Comparison of ENCODE assay signal across 17 cellular contexts in the genomic region with DNA sequence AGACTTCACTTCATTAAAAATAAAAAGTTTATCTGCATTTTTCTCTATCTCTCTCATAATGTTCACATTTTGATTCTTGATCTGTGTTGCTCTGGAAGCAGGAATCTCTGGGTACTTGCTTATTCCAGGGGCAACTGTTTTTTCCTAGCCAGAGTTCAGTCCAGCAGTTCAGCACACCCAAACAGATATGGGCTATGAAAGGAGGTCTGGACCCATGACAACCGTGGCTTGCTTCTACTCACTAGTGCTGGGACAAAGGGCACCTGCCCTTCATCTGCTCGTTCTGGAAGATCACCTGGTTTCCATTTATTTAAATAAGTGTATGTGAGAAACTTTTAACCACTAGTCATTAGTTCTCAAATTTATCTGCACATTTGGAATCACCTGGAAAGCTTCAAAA. TPM values are rescaled to one million over a fixed set of nuclear protein-coding genes. Genes with fewer than 3 reads are reported as not detected.
DNase-seq lines count a peak whose midpoint lies in the region; ATAC-seq, FAIRE-seq and TF ChIP-seq lines count a peak whose summit lies in the region.
"Had no signal": no experiment of that assay in that cellular context is flagged by ENCODE, and none has a peak within 500 bp of the region (broad histone marks: within the 10 kb centered on the region; RNA-seq: fewer than 3 reads in every experiment).

No MANE protein-coding gene starts in this region.

- H3K27me3 ChIP-seq in SK-N-SH (ENCODE audit: insufficient read depth) (no peaks in the 10 kb centered on the region), HepG2 (ENCODE audit: control insufficient read depth in 1 of 2, insufficient read depth in 2 of 2, low read length in 2 of 2) (no peaks in the 10 kb centered on the region), small intestine (ENCODE audit: control insufficient read depth in 2 of 2, insufficient read depth in 2 of 2, low read length in 2 of 2) (no peaks in the 10 kb centered on the region), colonic mucosa (no peaks in the 10 kb centered on the region)

- WGBS in SK-N-SH (ENCODE audit: low lambda C conversion rate), result 92% methylated on average over 2 of the region's 2 CpGs
- WGBS in HepG2 (ENCODE audit: low lambda C conversion rate), result 56% methylated on average over 2 of the region's 2 CpGs
- WGBS in small intestine, 3 donors, result 26 to 66% (median 26%) methylated on average over 2 of the region's 2 CpGs

- TF ChIP-seq RAD21 in SK-N-SH (IDR thresholded peaks at IDR 0.05; ENCODE audit: low read length) (no peak), HepG2 (CRISPR knock-in tag; IDR thresholded peaks at IDR 0.05) (no peak)

- TF ChIP-seq POLR2A in HepG2 (IDR thresholded peaks at IDR 0.05; ENCODE audit: insufficient read depth in 1 of 2, low read depth in 2 of 2, low read length in 2 of 2), result no peak

- peak; percentile 30; the same call in 1 of the 3 replicates for ATAC-seq in SK-N-SH treated with all-trans-retinoic acid at 6 μM for 48 hours
- ATAC-seq in T-helper 17 cell, result no peak
- peak; percentile 31; the same call in 1 of the 3 replicates for ATAC-seq in HepG2
- no peak for ATAC-seq in activated CD8-positive, alpha-beta memory T cell treated with anti-CD3 and anti-CD28 coated beads, Interleukin-2, amount 10 ng/mL, durations not matched to agents 7 days and 5 days

- H3K27ac ChIP-seq in SK-N-SH (ENCODE audit: low read depth in 2 of 2, low read length in 1 of 2) (no peak overlapping the region; a peak in 1 of 4 replicates), HepG2 (ENCODE audit: extremely low read length, insufficient read depth, low read length) (no peak overlapping the region), small intestine (ENCODE audit: low read depth in 1 of 2, low read length in 1 of 2) (no peak overlapping the region), colonic mucosa (no peak overlapping the region)
- H3K27ac ChIP-seq: 22Rv1 had no signal

- in situ Hi-C loops in HepG2 (cut with HindIII; ENCODE audit: extremely low pct_ligation_motif_present, low pct_unique_long_range_greater_than_20kb), result no loop called here

- TF ChIP-seq CTCF in SK-N-SH (IDR thresholded peaks at IDR 0.05) (no peak), HepG2 (CRISPR knock-in tag; IDR thresholded peaks at IDR 0.05) (no peak), colonic mucosa (IDR thresholded peaks at IDR 0.05) (no peak)

- CTCF ChIA-PET in SK-N-SH (lab: Yijun Ruan, JAX), result no interaction called here
- CTCF ChIA-PET in HepG2 (lab: Yijun Ruan, JAX; ENCODE audit: low intra/inter-chr PET ratio, low total read pairs), result no interaction called here
- CTCF ChIA-PET in activated naive CD4-positive, alpha-beta T cell treated with anti-CD3 and anti-CD28 coated beads, Interleukin-2, amount 10 ng/mL, durations not matched to agents 7 days and 5 days (lab: Charles Lee), result interaction anchor here (1.5 kb wide), 1 partner anchor 296 kb away, joined by 3 read pairs; no protein-coding TSS in a partner anchor
- CTCF ChIA-PET in activated CD8-positive, alpha-beta memory T cell treated with anti-CD3 and anti-CD28 coated beads, Interleukin-2, amount 10 ng/mL, durations not matched to agents 7 days and 5 days (lab: Charles Lee), result no interaction called here

- H3K36me3 ChIP-seq in SK-N-SH (replicated peaks in 1 of 2; ENCODE audit: control insufficient read depth in 1 of 2, insufficient read depth in 2 of 2, low read length in 1 of 2), result peaks cover 4 to 11% of the 10 kb centered on the region in 2 experiments
- H3K36me3 ChIP-seq in HepG2 (replicated peaks in 1 of 2; ENCODE audit: control insufficient read depth in 1 of 2, insufficient read depth in 2 of 2, low read length in 2 of 2), result peaks cover 0 to 1% of the 10 kb centered on the region in 2 experiments; a peak in 2 of 5 replicates
- H3K36me3 ChIP-seq in small intestine (ENCODE audit: control insufficient read depth in 2 of 2, insufficient read depth in 2 of 2, low read length in 2 of 2), result no peaks in the 10 kb centered on the region
- H3K36me3 ChIP-seq in colonic mucosa, result no peaks in the 10 kb centered on the region

- H3K9ac ChIP-seq in SK-N-SH, result no peak overlapping the region
- no peak overlapping the region for H3K9ac ChIP-seq in HepG2 (ENCODE audit: insufficient read depth, low read depth, low read length)
- H3K9ac ChIP-seq in colonic mucosa (ENCODE audit: low read depth in 2 of 2, low read length in 2 of 2), result no peak overlapping the region

- H2AFZ ChIP-seq in SK-N-SH (ENCODE audit: low read depth) (no peak overlapping the region), HepG2 (ENCODE audit: low read length) (no peak overlapping the region)

- H3K4me1 Mint-ChIP-seq in T-helper 17 cell, result peaks cover 12% of the 10 kb centered on the region
- H3K4me1 Mint-ChIP-seq in activated naive CD4-positive, alpha-beta T cell treated with anti-CD3 and anti-CD28 coated beads, Interleukin-2, amount 10 ng/mL, durations not matched to agents 7 days and 5 days, result no peaks in the 10 kb centered on the region
- peaks cover 2% of the 10 kb centered on the region for H3K4me1 Mint-ChIP-seq in activated CD8-positive, alpha-beta memory T cell treated with anti-CD3 and anti-CD28 coated beads, Interleukin-2, amount 10 ng/mL, durations not matched to agents 7 days and 5 days
- H3K4me1 Mint-ChIP-seq: CD14-positive monocyte had no signal

- no peaks in the 10 kb centered on the region for H3K36me3 Mint-ChIP-seq in T-helper 17 cell (ENCODE audit: low read depth)
- peaks cover 7% of the 10 kb centered on the region for H3K36me3 Mint-ChIP-seq in activated naive CD4-positive, alpha-beta T cell treated with anti-CD3 and anti-CD28 coated beads, Interleukin-2, amount 10 ng/mL, durations not matched to agents 7 days and 5 days
- peaks cover 24% of the 10 kb centered on the region for H3K36me3 Mint-ChIP-seq in activated CD8-positive, alpha-beta memory T cell treated with anti-CD3 and anti-CD28 coated beads, Interleukin-2, amount 10 ng/mL, durations not matched to agents 7 days and 5 days

- no peaks in the 10 kb centered on the region for H3K9me2 ChIP-seq in SK-N-SH

- H3F3A ChIP-seq in SK-N-SH (replicated peaks; ENCODE audit: insufficient read depth), result peaks cover 4% of the 10 kb centered on the region

- H4K20me1 ChIP-seq in SK-N-SH (ENCODE audit: insufficient read depth) (no peaks in the 10 kb centered on the region), HepG2 (ENCODE audit: insufficient read depth, low read length) (no peaks in the 10 kb centered on the region)

- H3K4me2 ChIP-seq in SK-N-SH (no peak overlapping the region), HepG2 (ENCODE audit: low read depth, low read length) (no peak overlapping the region)

- intact Hi-C loops in HepG2 (cut with micrococcal nuclease; ENCODE audit: unreplicated experiment), result no loop called here
- intact Hi-C loops in colonic mucosa (cut with DNase I), result no loop called here

- H3K4me1 ChIP-seq in SK-N-SH (ENCODE audit: control insufficient read depth in 1 of 2, insufficient read depth in 2 of 2, low read depth in 1 of 2, low read length in 1 of 2) (peaks cover 0 to 13% of the 10 kb centered on the region in 2 experiments; a peak in 3 of 4 replicates), HepG2 (ENCODE audit: insufficient read depth, low read length) (peaks cover 27% of the 10 kb centered on the region), small intestine (ENCODE audit: control insufficient read depth in 2 of 2, insufficient read depth in 1 of 2, low read depth in 1 of 2, low read length in 1 of 2) (peaks cover 3 to 9% of the 10 kb centered on the region in 2 donors), colonic mucosa (no peaks in the 10 kb centered on the region)

- H3K9me3 ChIP-seq in SK-N-SH, result no peaks in the 10 kb centered on the region
- no peaks in the 10 kb centered on the region for H3K9me3 ChIP-seq in T-helper 17 cell (ENCODE audit: control insufficient read depth, low read length, poor library complexity, severe bottlenecking)
- no peaks in the 10 kb centered on the region for H3K9me3 ChIP-seq in HepG2 (ENCODE audit: low read length)
- H3K9me3 ChIP-seq in small intestine (ENCODE audit: control insufficient read depth, low read depth), result no peaks in the 10 kb centered on the region
- no peaks in the 10 kb centered on the region for H3K9me3 ChIP-seq in colonic mucosa
- H3K9me3 ChIP-seq: Caco-2 had no signal

- H3K79me2 ChIP-seq in SK-N-SH (ENCODE audit: insufficient read depth) (peaks cover 4% of the 10 kb centered on the region; the same call in 1 of the 2 replicates), HepG2 (ENCODE audit: insufficient read depth, low read length) (no peaks in the 10 kb centered on the region)

- FAIRE-seq in HepG2 (lab: Jason Lieb, UNC) (no peak), small intestine (lab: Jason Lieb, UNC) (no peak)
- FAIRE-seq: GM12892 had no signal

- no peaks in the 10 kb centered on the region for H3K9me3 Mint-ChIP-seq in activated naive CD4-positive, alpha-beta T cell treated with anti-CD3 and anti-CD28 coated beads, Interleukin-2, amount 10 ng/mL, durations not matched to agents 7 days and 5 days
- H3K9me3 Mint-ChIP-seq in activated CD8-positive, alpha-beta memory T cell treated with anti-CD3 and anti-CD28 coated beads, Interleukin-2, amount 10 ng/mL, durations not matched to agents 7 days and 5 days (ENCODE audit: low read depth), result no peaks in the 10 kb centered on the region
- H3K9me3 Mint-ChIP-seq: CD14-positive monocyte; CD8-positive, alpha-beta memory T cell; H9 had no signal

- peak overlapping the region; percentile 31 for H3K4me3 Mint-ChIP-seq in T-helper 17 cell
- H3K4me3 Mint-ChIP-seq in activated naive CD4-positive, alpha-beta T cell treated with anti-CD3 and anti-CD28 coated beads, Interleukin-2, amount 10 ng/mL, durations not matched to agents 7 days and 5 days, result no peak overlapping the region
- no peak overlapping the region for H3K4me3 Mint-ChIP-seq in activated CD8-positive, alpha-beta memory T cell treated with anti-CD3 and anti-CD28 coated beads, Interleukin-2, amount 10 ng/mL, durations not matched to agents 7 days and 5 days
- H3K4me3 Mint-ChIP-seq: CD14-positive monocyte; CD8-positive, alpha-beta memory T cell; H9 had no signal

- H3K27me3 Mint-ChIP-seq in T-helper 17 cell, result no peaks in the 10 kb centered on the region
- no peaks in the 10 kb centered on the region for H3K27me3 Mint-ChIP-seq in activated naive CD4-positive, alpha-beta T cell treated with anti-CD3 and anti-CD28 coated beads, Interleukin-2, amount 10 ng/mL, durations not matched to agents 7 days and 5 days
- no peaks in the 10 kb centered on the region for H3K27me3 Mint-ChIP-seq in activated CD8-positive, alpha-beta memory T cell treated with anti-CD3 and anti-CD28 coated beads, Interleukin-2, amount 10 ng/mL, durations not matched to agents 7 days and 5 days
- H3K27me3 Mint-ChIP-seq: CD8-positive, alpha-beta memory T cell had no signal

- POLR2A ChIA-PET in SK-N-SH (lab: Yijun Ruan, JAX) (no interaction called here), HepG2 (lab: Yijun Ruan, JAX) (no interaction called here)

- no TSS peak for BruUV-seq in HepG2 (replicated peaks; lab: Mats Ljungman, UMichigan)

- no peak overlapping the region for H3K4me3 ChIP-seq in SK-N-SH (ENCODE audit: low read depth in 2 of 2, low read length in 1 of 2)
- no peak overlapping the region for H3K4me3 ChIP-seq in HepG2 (replicated peaks in 1 of 3; ENCODE audit: insufficient read depth in 1 of 3, low read depth in 2 of 3, low read length in 3 of 3)
- H3K4me3 ChIP-seq in small intestine (ENCODE audit: low read depth in 1 of 2, low read length in 2 of 2), result no peak overlapping the region
- H3K4me3 ChIP-seq in colonic mucosa, result no peak overlapping the region

- DNase-seq in SK-N-SH (no peak), T-helper 17 cell (no peak), HepG2 (ENCODE audit: low spot score) (no peak), small intestine (peak; percentile 58), colonic mucosa (no peak)
- no peak for DNase-seq in activated naive CD4-positive, alpha-beta T cell treated with anti-CD3 and anti-CD28 coated beads, Interleukin-2, amount 10 ng/mL, durations not matched to agents 7 days and 5 days
- DNase-seq in activated CD8-positive, alpha-beta memory T cell treated with anti-CD3 and anti-CD28 coated beads, Interleukin-2, amount 10 ng/mL, durations not matched to agents 7 days and 5 days, result no peak
- DNase-seq: Caco-2; CD8-positive, alpha-beta memory T cell; DND-41; GDM1; GOT3; H9 had no signal

- H3K27ac Mint-ChIP-seq in T-helper 17 cell, result peak overlapping the region; percentile 34
- H3K27ac Mint-ChIP-seq in activated naive CD4-positive, alpha-beta T cell treated with anti-CD3 and anti-CD28 coated beads, Interleukin-2, amount 10 ng/mL, durations not matched to agents 7 days and 5 days, result no peak overlapping the region
- H3K27ac Mint-ChIP-seq in activated CD8-positive, alpha-beta memory T cell treated with anti-CD3 and anti-CD28 coated beads, Interleukin-2, amount 10 ng/mL, durations not matched to agents 7 days and 5 days, result no peak overlapping the region

- TF ChIP-seq EP300 in SK-N-SH (IDR thresholded peaks at IDR 0.05; ENCODE audit: borderline replicate concordance in 1 of 2, low read depth in 1 of 2, low read length in 1 of 2), result no peak
- no peak for TF ChIP-seq EP300 in HepG2 (IDR thresholded peaks at IDR 0.05; ENCODE audit: low read depth in 2 of 2, low read length in 2 of 2)
- TF ChIP-seq EP300 in HepG2 (CRISPR knock-in tag; IDR thresholded peaks at IDR 0.05; ENCODE audit: borderline replicate concordance), result no peak

RNA-seq across cellular contexts. Expression of a gene that starts 36.0 kb away (rescaled TPM):
- 143 and 150 TPM in 2 replicates for polyA plus RNA-seq in SK-N-SH (2012; rRNA removed)
- 165 and 183 TPM in 2 replicates for polyA plus RNA-seq in SK-N-SH (2012; cell fraction: cytosol; rRNA removed)
- 92.1 and 115 TPM in 2 replicates for polyA plus RNA-seq in SK-N-SH (2012; cell fraction: nucleus; rRNA removed)
- total RNA-seq in T-helper 17 cell, result 100 to 1,000 TPM; 129 to 150 TPM
- 181 and 183 TPM in 2 replicates for total RNA-seq in HepG2 (2016; rRNA removed; fragmentation: Illumina TruSeq; extraction: Trizol)
- 246 and 252 TPM in 2 replicates for total RNA-seq in HepG2 (2016; cell fraction: cytosol; rRNA removed; fragmentation: Illumina TruSeq; extraction: Trizol; ENCODE audit: low read depth)
- 190 and 194 TPM in 2 replicates for total RNA-seq in HepG2 (2016; cell fraction: insoluble cytoplasmic fraction; rRNA removed; fragmentation: Illumina TruSeq; extraction: Trizol)
- 347 and 379 TPM in 2 replicates for total RNA-seq in HepG2 (2016; cell fraction: membrane; rRNA removed; fragmentation: Illumina TruSeq; extraction: Trizol)
- 101 and 102 TPM in 2 replicates for total RNA-seq in HepG2 (2016; cell fraction: nucleus; rRNA removed; fragmentation: Illumina TruSeq; extraction: Trizol)
- 406 and 490 TPM in 2 replicates for polyA plus RNA-seq in HepG2 (2011; rRNA removed)
- 328 and 389 TPM in 2 replicates for polyA plus RNA-seq in HepG2 (2011; cell fraction: cytosol; rRNA removed)
- polyA plus RNA-seq in HepG2 (2011; cell fraction: nucleus; rRNA removed), result 165 and 181 TPM in 2 replicates
- polyA plus RNA-seq in HepG2 (2012), result 441 and 562 TPM in 2 replicates
- 296 and 321 TPM in 2 replicates for polyA plus RNA-seq in HepG2 (2016; cell fraction: cytosol; fragmentation: Illumina TruSeq; extraction: Trizol; ENCODE audit: low read depth)
- polyA plus RNA-seq in HepG2 (2016; cell fraction: insoluble cytoplasmic fraction; fragmentation: Illumina TruSeq; extraction: Trizol; ENCODE audit: low read depth), result 226 and 233 TPM in 2 replicates
- polyA plus RNA-seq in HepG2 (2016; cell fraction: membrane; fragmentation: Illumina TruSeq; extraction: Trizol; ENCODE audit: low read depth), result 377 and 388 TPM in 2 replicates
- polyA plus RNA-seq in HepG2 (2016; cell fraction: nucleus; fragmentation: Illumina TruSeq; extraction: Trizol; ENCODE audit: insufficient read depth, low read depth), result 205 and 216 TPM in 2 replicates
- 26.6 and 51.6 TPM in 2 replicates for polyA minus RNA-seq in HepG2 (2011; rRNA and poly(A)+ RNA removed; ENCODE audit: low replicate concordance)
- polyA minus RNA-seq in HepG2 (2011; cell fraction: cytosol; rRNA and poly(A)+ RNA removed), result 99.7 and 122 TPM in 2 replicates
- 54.1 and 77.7 TPM in 2 replicates for polyA minus RNA-seq in HepG2 (2011; cell fraction: nucleus; rRNA and poly(A)+ RNA removed)
- polyA plus RNA-seq in small intestine, result 100 to 1,000 TPM; 145 to 192 (median 172) TPM
- 100 to 1,000 TPM; 123 to 124 TPM for total RNA-seq in colonic mucosa
- total RNA-seq in activated CD8-positive, alpha-beta memory T cell treated with anti-CD3 and anti-CD28 coated beads, Interleukin-2, amount 10 ng/mL, durations not matched to agents 7 days and 5 days, result 100 to 1,000 TPM in 1 of 2 experiments, 10 to 100 TPM in 1; 99.7 to 108 TPM

RNA-seq across cellular contexts. Expression of a gene that starts 37.4 kb away (rescaled TPM):
- polyA plus RNA-seq in SK-N-SH (2012; rRNA removed) (3.7 and 4.6 TPM in 2 replicates), HepG2 (2011; rRNA removed) (8.1 and 9.2 TPM in 2 replicates), small intestine (10 to 100 TPM in 2 of 3 donors, 1 to 10 TPM in 1; 9.6 to 21.0 (median 15.4) TPM)
- 4.8 and 5.0 TPM in 2 replicates for polyA plus RNA-seq in SK-N-SH (2012; cell fraction: cytosol; rRNA removed)
- polyA plus RNA-seq in SK-N-SH (2012; cell fraction: nucleus; rRNA removed), result 2.5 and 3.7 TPM in 2 replicates
- total RNA-seq in T-helper 17 cell (1 to 10 TPM; 4.6 to 6.9 TPM), HepG2 (2016; rRNA removed; fragmentation: Illumina TruSeq; extraction: Trizol) (9.7 and 13.1 TPM in 2 replicates), colonic mucosa (10 to 100 TPM; 22.4 to 30.3 TPM)
- 3.3 and 3.9 TPM in 2 replicates for total RNA-seq in HepG2 (2016; cell fraction: cytosol; rRNA removed; fragmentation: Illumina TruSeq; extraction: Trizol; ENCODE audit: low read depth)
- total RNA-seq in HepG2 (2016; cell fraction: insoluble cytoplasmic fraction; rRNA removed; fragmentation: Illumina TruSeq; extraction: Trizol), result 9.5 and 13.3 TPM in 2 replicates
- 4.9 and 5.9 TPM in 2 replicates for total RNA-seq in HepG2 (2016; cell fraction: membrane; rRNA removed; fragmentation: Illumina TruSeq; extraction: Trizol)
- total RNA-seq in HepG2 (2016; cell fraction: nucleus; rRNA removed; fragmentation: Illumina TruSeq; extraction: Trizol), result 9.0 and 9.9 TPM in 2 replicates
- polyA plus RNA-seq in HepG2 (2011; cell fraction: cytosol; rRNA removed), result 5.4 and 6.7 TPM in 2 replicates
- polyA plus RNA-seq in HepG2 (2011; cell fraction: nucleus; rRNA removed), result 4.8 and 5.3 TPM in 2 replicates
- 6.9 and 8.2 TPM in 2 replicates for polyA plus RNA-seq in HepG2 (2012)
- polyA plus RNA-seq in HepG2 (2016; cell fraction: cytosol; fragmentation: Illumina TruSeq; extraction: Trizol; ENCODE audit: low read depth), result 0.50 and 0.63 TPM in 2 replicates
- polyA plus RNA-seq in HepG2 (2016; cell fraction: insoluble cytoplasmic fraction; fragmentation: Illumina TruSeq; extraction: Trizol; ENCODE audit: low read depth), result 14.1 and 14.2 TPM in 2 replicates
- polyA plus RNA-seq in HepG2 (2016; cell fraction: membrane; fragmentation: Illumina TruSeq; extraction: Trizol; ENCODE audit: low read depth), result 2.3 and 3.1 TPM in 2 replicates
- 7.6 and 7.8 TPM in 2 replicates for polyA plus RNA-seq in HepG2 (2016; cell fraction: nucleus; fragmentation: Illumina TruSeq; extraction: Trizol; ENCODE audit: insufficient read depth, low read depth)
- polyA minus RNA-seq in HepG2 (2011; rRNA and poly(A)+ RNA removed; ENCODE audit: low replicate concordance), result 11.6 and 15.0 TPM in 2 replicates
- polyA minus RNA-seq in HepG2 (2011; cell fraction: cytosol; rRNA and poly(A)+ RNA removed), result 12.0 and 13.0 TPM in 2 replicates
- 24.6 and 26.7 TPM in 2 replicates for polyA minus RNA-seq in HepG2 (2011; cell fraction: nucleus; rRNA and poly(A)+ RNA removed)
- total RNA-seq in activated CD8-positive, alpha-beta memory T cell treated with anti-CD3 and anti-CD28 coated beads, Interleukin-2, amount 10 ng/mL, durations not matched to agents 7 days and 5 days, result 1 to 10 TPM; 5.9 to 6.6 TPM

Comparison
In these comparisons a context has a peak if more than half of its experiments do, and no peak if none do; other contexts are left out.
1. ATAC-seq: peak in SK-N-SH treated with all-trans-retinoic acid at 6 μM for 48 hours (single experiment) and HepG2 (single experiment); none in T-helper 17 cell (single experiment) and activated CD8-positive, alpha-beta memory T cell treated with anti-CD3 and anti-CD28 coated beads, Interleukin-2, amount 10 ng/mL, durations not matched to agents 7 days and 5 days (single experiment).